Comparison of ENCODE assay signal across 14 cellular contexts in the genomic region with DNA sequence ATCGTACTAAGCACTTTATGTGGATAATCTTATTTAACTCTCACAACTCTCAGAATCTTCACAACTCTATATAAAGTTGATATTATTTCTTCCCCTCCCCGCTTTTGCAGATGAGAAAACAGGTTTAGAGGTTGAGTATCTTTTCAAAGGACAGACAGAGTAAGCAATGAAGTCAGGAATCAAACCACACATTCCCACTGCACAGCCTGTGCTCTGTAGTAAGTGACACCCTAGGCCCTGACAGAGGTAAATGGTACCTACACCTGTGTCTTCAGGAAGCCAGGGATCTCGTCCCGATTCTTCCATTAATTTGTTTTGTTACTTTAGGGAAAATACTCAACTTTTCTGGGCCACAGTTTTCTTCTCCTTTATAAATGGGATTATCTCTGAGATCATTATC.
DNase-seq lines count a peak whose midpoint lies in the region; ATAC-seq and TF ChIP-seq lines count a peak whose summit lies in the region.
"Had no signal": no experiment of that assay in that cellular context is flagged by ENCODE, and none has a peak within 500 bp of the region (broad histone marks: within the 10 kb centered on the region; RNA-seq: fewer than 3 reads in every experiment).

No MANE protein-coding gene starts in this region.

- peaks cover 70% of the 10 kb centered on the region for H3K4me1 ChIP-seq in Caco-2
- H3K4me1 ChIP-seq in lower lobe of right lung, result peaks cover 42% of the 10 kb centered on the region

- peak overlapping the region; percentile 61 for H3K4me3 Mint-ChIP-seq in Caco-2 (ENCODE audit: unreplicated experiment)
- H3K4me3 Mint-ChIP-seq in stimulated activated naive B cell treated with anti-CD40 and anti-IgM and Interleukin-4, amounts not matched to agents 10 μg/mL and 1 μg/mL and 100 μg/mL, for 72 hours, result no peak overlapping the region
- H3K4me3 Mint-ChIP-seq: activated CD4-positive, alpha-beta T cell treated with anti-CD3 and anti-CD28 coated beads, Interleukin-2, amount 10 ng/mL, durations not matched to agents 24 days and 14 days had no signal

- TF ChIP-seq CTCF in Caco-2 (IDR thresholded peaks at IDR 0.05; ENCODE audit: insufficient read depth in 1 of 2, low read depth in 1 of 2, low read length in 1 of 2, severe bottlenecking in 1 of 2, unreplicated experiment in 1 of 2), result no peak
- TF ChIP-seq CTCF in VCaP (conservative IDR thresholded peaks at IDR 0.05), result no peak
- TF ChIP-seq CTCF in lower lobe of right lung (IDR thresholded peaks at IDR 0.05), result no peak

- H3K36me3 ChIP-seq in Caco-2 (ENCODE audit: control insufficient read depth, insufficient read depth, low read length) (no peaks in the 10 kb centered on the region), lower lobe of right lung (peaks cover 8% of the 10 kb centered on the region)

- H3K9me3 ChIP-seq in Caco-2 (no peaks in the 10 kb centered on the region), lower lobe of right lung (no peaks in the 10 kb centered on the region)

- BruUV-seq in Caco-2 (replicated peaks; lab: Mats Ljungman, UMichigan), result TSS peak; percentile 96

- ATAC-seq in lower lobe of right lung (peak; percentile 40 to 55), GM21717 (IDR thresholded peaks at IDR 0.05; ENCODE audit: unreplicated experiment) (no peak), GM21737 (IDR thresholded peaks at IDR 0.05; ENCODE audit: unreplicated experiment) (no peak)
- ATAC-seq in stimulated activated naive B cell treated with anti-CD40 and anti-IgM and Interleukin-4, amounts not matched to agents 10 μg/mL and 1 μg/mL and 100 μg/mL, for 72 hours (replicated peaks), result no peak
- ATAC-seq: activated naive CD4-positive, alpha-beta T cell treated with anti-CD3 and anti-CD28 coated beads, Interleukin-2, amount 50 U/mL, for 72 hours had no signal

- no peak for DNase-seq in Caco-2
- DNase-seq in lower lobe of right lung, result no peak
- no peak for DNase-seq in stimulated activated naive B cell treated with anti-CD40 and anti-IgM and Interleukin-4, amounts not matched to agents 10 μg/mL and 1 μg/mL and 100 μg/mL, for 72 hours
- no peak for DNase-seq in CD1c-positive myeloid dendritic cell (ENCODE audit: extremely low spot score)
- DNase-seq: activated CD4-positive, alpha-beta T cell treated with anti-CD3 and anti-CD28 coated beads, Interleukin-2, amount 10 ng/mL, durations not matched to agents 24 days and 14 days; hippocampal formation; NCI-H2029 treated with DMSO at 0.1 percent for 48 hours; NCI-H524 treated with DMSO at 0.1 percent for 48 hours; stimulated activated CD4-positive, alpha-beta T cell treated with anti-CD3 and anti-CD28 coated beads, Interleukin-12 subunit alpha, Interleukin-12 subunit beta, amount 100 ng/mL, for 4 hours; stimulated activated naive CD4-positive, alpha-beta T cell treated with Interleukin-2 at 50 U/mL for 16 hours had no signal

- intact Hi-C loops in Caco-2 (cut with micrococcal nuclease; ENCODE audit: unreplicated experiment) (loop anchor here (1.0 to 5.0 kb wide), 7 partner anchors 41 to 247 kb away; partner anchors contain the start of genes MAML2 and MTMR2), lower lobe of right lung (cut with DNase I) (no loop called here)

- no peaks in the 10 kb centered on the region for H3K9me3 Mint-ChIP-seq in Caco-2 (ENCODE audit: unreplicated experiment)
- H3K9me3 Mint-ChIP-seq in stimulated activated naive B cell treated with anti-CD40 and anti-IgM and Interleukin-4, amounts not matched to agents 10 μg/mL and 1 μg/mL and 100 μg/mL, for 72 hours, result no peaks in the 10 kb centered on the region
- H3K9me3 Mint-ChIP-seq: activated CD4-positive, alpha-beta T cell treated with anti-CD3 and anti-CD28 coated beads, Interleukin-2, amount 10 ng/mL, durations not matched to agents 24 days and 14 days; activated naive CD4-positive, alpha-beta T cell treated with anti-CD3 and anti-CD28 coated beads, Interleukin-2, amount 50 U/mL, for 72 hours had no signal

- H3K27me3 ChIP-seq in Caco-2 (replicated peaks; ENCODE audit: control insufficient read depth, insufficient read depth, low read length) (no peaks in the 10 kb centered on the region), lower lobe of right lung (ENCODE audit: low read depth) (no peaks in the 10 kb centered on the region)

- POLR2A ChIA-PET in Caco-2 (lab: Charles Lee), result interaction anchor here (0.8 kb wide), 1 partner anchor 306 kb away, joined by 3 read pairs; the partner anchor contains the start of gene CEP57

- H3K27ac Mint-ChIP-seq in Caco-2 (ENCODE audit: unreplicated experiment), result peak overlapping the region; percentile 94
- peak overlapping the region; percentile 42 for H3K27ac Mint-ChIP-seq in stimulated activated naive B cell treated with anti-CD40 and anti-IgM and Interleukin-4, amounts not matched to agents 10 μg/mL and 1 μg/mL and 100 μg/mL, for 72 hours
- H3K27ac Mint-ChIP-seq: activated CD4-positive, alpha-beta T cell treated with anti-CD3 and anti-CD28 coated beads, Interleukin-2, amount 10 ng/mL, durations not matched to agents 24 days and 14 days; activated naive CD4-positive, alpha-beta T cell treated with anti-CD3 and anti-CD28 coated beads, Interleukin-2, amount 50 U/mL, for 72 hours had no signal

- H3K4me3 ChIP-seq in Caco-2 (ENCODE audit: low read depth, low read length) (no peak overlapping the region), lower lobe of right lung (no peak overlapping the region)

- peaks cover 26% of the 10 kb centered on the region for H3K36me3 Mint-ChIP-seq in Caco-2 (ENCODE audit: insufficient read depth, unreplicated experiment)
- H3K36me3 Mint-ChIP-seq in stimulated activated naive B cell treated with anti-CD40 and anti-IgM and Interleukin-4, amounts not matched to agents 10 μg/mL and 1 μg/mL and 100 μg/mL, for 72 hours, result peaks cover 13 to 20% of the 10 kb centered on the region in 2 donors

- H3K27ac ChIP-seq in VCaP (peak overlapping the region; percentile 80), lower lobe of right lung (peak overlapping the region; percentile 57)

- H3K27me3 Mint-ChIP-seq in Caco-2 (ENCODE audit: insufficient read depth, unreplicated experiment), result no peaks in the 10 kb centered on the region
- H3K27me3 Mint-ChIP-seq in stimulated activated naive B cell treated with anti-CD40 and anti-IgM and Interleukin-4, amounts not matched to agents 10 μg/mL and 1 μg/mL and 100 μg/mL, for 72 hours, result no peaks in the 10 kb centered on the region
- H3K27me3 Mint-ChIP-seq: activated CD4-positive, alpha-beta T cell treated with anti-CD3 and anti-CD28 coated beads, Interleukin-2, amount 10 ng/mL, durations not matched to agents 24 days and 14 days had no signal

- peaks cover 84% of the 10 kb centered on the region for H3K4me1 Mint-ChIP-seq in Caco-2 (ENCODE audit: low read depth, unreplicated experiment)
- H3K4me1 Mint-ChIP-seq in stimulated activated naive B cell treated with anti-CD40 and anti-IgM and Interleukin-4, amounts not matched to agents 10 μg/mL and 1 μg/mL and 100 μg/mL, for 72 hours, result peaks cover 16 to 19% of the 10 kb centered on the region in 2 donors

- CTCF ChIA-PET in Caco-2 (lab: Charles Lee), result no interaction called here

Comparison
In these comparisons a context has a peak if more than half of its experiments do, and no peak if none do; other contexts are left out.
1. ATAC-seq: peak in lower lobe of right lung (2 of 2); none in stimulated activated naive B cell treated with anti-CD40 and anti-IgM and Interleukin-4, amounts not matched to agents 10 μg/mL and 1 μg/mL and 100 μg/mL, for 72 hours (0 of 2), GM21717 (single experiment) and GM21737 (single experiment).